In the genomic region with DNA sequence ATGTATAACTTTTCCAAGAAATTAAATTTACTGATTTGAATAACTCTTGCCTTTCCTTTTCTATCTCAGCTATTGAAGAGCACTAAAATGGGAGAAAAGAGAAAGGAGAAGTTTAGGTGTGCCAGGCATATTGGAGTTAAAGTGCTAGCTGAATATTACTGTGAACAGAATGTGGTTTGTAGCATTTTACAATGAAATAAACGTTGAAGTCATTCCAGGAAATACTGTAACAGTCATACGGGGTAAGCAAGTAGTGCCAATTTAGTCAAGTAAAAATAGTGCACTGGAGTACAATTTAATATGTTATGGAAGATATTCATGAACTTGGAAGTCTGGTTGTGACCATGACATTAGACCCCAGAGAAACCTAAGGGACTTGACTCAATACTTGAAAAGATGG, we compare ENCODE assay signal across 22 cellular contexts.
A peak's percentile ranks its signal among the peaks of the same experiment; 100 is the strongest.
DNase-seq lines count a peak whose midpoint lies in the region; ATAC-seq lines count a peak whose summit lies in the region.
"Had no signal": no experiment of that assay in that cellular context is flagged by ENCODE, and none has a peak within 500 bp of the region (broad histone marks: within the 10 kb centered on the region; RNA-seq: fewer than 3 reads in every experiment).

No MANE protein-coding gene starts in this region.

- H2AFZ ChIP-seq in GM23248, result no peak overlapping the region

- DNase-seq in AG08395 (ENCODE audit: low spot score) (peak; percentile 9), GM23248 (peak; percentile 37), adipocyte (ENCODE audit: low read depth) (peak; percentile 4), myocyte (ENCODE audit: low read depth) (peak; percentile 3)
- no peak for DNase-seq in stimulated activated CD8-positive, alpha-beta memory T cell treated with anti-CD3 and anti-CD28 coated beads, Interleukin-4, amount 100 ng/mL, for 48 hours
- no peak for DNase-seq in stimulated activated CD4-positive, alpha-beta T cell treated with anti-CD3 and anti-CD28 coated beads, Interleukin-1b, Interleukin-23, amount 100 ng/mL, for 48 hours
- DNase-seq: AML-193; CD4-positive, alpha-beta T cell; Kasumi-1; MV-4-11; NCI-H1105; NCI-H146; NCI-H2029; NCI-H446 treated with DMSO at 0.1 percent for 48 hours; NCI-H526; Right ventricle myocardium superior; RPMI8226 had no signal

- H3K9ac ChIP-seq in GM23248, result no peak overlapping the region
- H3K9ac ChIP-seq in adipocyte (ENCODE audit: low read length), result no peak overlapping the region
- H3K9ac ChIP-seq: BLaER1 treated with 17β-estradiol and CSF1 and Interleukin-3, amounts not matched to agents 10 nM and 100 nM had no signal

- no peaks in the 10 kb centered on the region for H3K9me3 ChIP-seq in GM23248 (ENCODE audit: low read depth)
- no peaks in the 10 kb centered on the region for H3K9me3 ChIP-seq in adipocyte (ENCODE audit: control insufficient read depth, low read length)
- H3K9me3 ChIP-seq: BLaER1 treated with 17β-estradiol and CSF1 and Interleukin-3, amounts not matched to agents 10 nM and 100 nM; SJSA1 had no signal

- H3K4me1 ChIP-seq in GM23248 (ENCODE audit: insufficient read depth) (0 out of 2 replicates have a peak, but pooled peaks cover 6% of the 10 kb centered on the region), adipocyte (ENCODE audit: control insufficient read depth, insufficient read depth, low read length) (peaks cover 4% of the 10 kb centered on the region)
- H3K4me1 ChIP-seq: SJSA1 had no signal

- H3K4me3 ChIP-seq in GM23248 (no peak overlapping the region), adipocyte (ENCODE audit: low read length) (no peak overlapping the region)
- H3K4me3 ChIP-seq: BLaER1 treated with 17β-estradiol and CSF1 and Interleukin-3, amounts not matched to agents 10 nM and 100 nM; K562; SJSA1 had no signal

- H3K27ac ChIP-seq in GM23248, result no peak overlapping the region
- H3K27ac ChIP-seq: BLaER1 treated with 17β-estradiol and CSF1 and Interleukin-3, amounts not matched to agents 10 nM and 100 nM; SJSA1 had no signal

- H3K27me3 ChIP-seq in GM23248 (replicated peaks; ENCODE audit: insufficient read depth) (no peaks in the 10 kb centered on the region), adipocyte (replicated peaks; ENCODE audit: control insufficient read depth, insufficient read depth, low read length) (no peaks in the 10 kb centered on the region)
- H3K27me3 ChIP-seq: BLaER1 treated with 17β-estradiol and CSF1 and Interleukin-3, amounts not matched to agents 10 nM and 100 nM had no signal

- no peaks in the 10 kb centered on the region for H3F3A ChIP-seq in GM23248 (ENCODE audit: insufficient read depth)

- H4K20me1 ChIP-seq in GM23248 (ENCODE audit: insufficient read depth), result no peaks in the 10 kb centered on the region
- H4K20me1 ChIP-seq: BLaER1 treated with 17β-estradiol and CSF1 and Interleukin-3, amounts not matched to agents 10 nM and 100 nM had no signal

- ATAC-seq in HG02870 (IDR thresholded peaks at IDR 0.05; ENCODE audit: unreplicated experiment), result no peak
- ATAC-seq: HepG2, K562 had no signal

- no peaks in the 10 kb centered on the region for H3K36me3 ChIP-seq in GM23248 (ENCODE audit: low read depth)
- no peaks in the 10 kb centered on the region for H3K36me3 ChIP-seq in adipocyte (ENCODE audit: control insufficient read depth, insufficient read depth, low read length, severe bottlenecking)
- H3K36me3 ChIP-seq: BLaER1 treated with 17β-estradiol and CSF1 and Interleukin-3, amounts not matched to agents 10 nM and 100 nM; SJSA1 had no signal

- in situ Hi-C loops in GM23248 (cut with MboI), result loop anchor here (25.0 kb wide), 1 partner anchor 391 kb away; no protein-coding TSS in a partner anchor

- 6 to 10% methylated on average over 2 of the region's 2 CpGs for WGBS in GM23248 (ENCODE audit: low coverage in 1 of 2, low lambda C conversion rate in 2 of 2, missing lambda C conversion rate in 2 of 2), 2 experiments

- H3K9me2 ChIP-seq in GM23248 (ENCODE audit: insufficient read depth), result no peaks in the 10 kb centered on the region

- no peak overlapping the region for H3K4me2 ChIP-seq in GM23248 (ENCODE audit: unreplicated experiment)
- H3K4me2 ChIP-seq: BLaER1 treated with 17β-estradiol and CSF1 and Interleukin-3, amounts not matched to agents 10 nM and 100 nM had no signal

- no peaks in the 10 kb centered on the region for H3K79me2 ChIP-seq in GM23248 (ENCODE audit: insufficient read depth)

Comparison
In these comparisons a context has a peak if more than half of its experiments do, and no peak if none do; other contexts are left out.
1. DNase-seq: peak in AG08395 (single experiment), GM23248 (single experiment), adipocyte (single experiment) and myocyte (single experiment); none in stimulated activated CD8-positive, alpha-beta memory T cell treated with anti-CD3 and anti-CD28 coated beads, Interleukin-4, amount 100 ng/mL, for 48 hours (single experiment) and stimulated activated CD4-positive, alpha-beta T cell treated with anti-CD3 and anti-CD28 coated beads, Interleukin-1b, Interleukin-23, amount 100 ng/mL, for 48 hours (single experiment).